ENCODE assay signal across 26 cellular contexts in genomic region chr22:26769663-26770062, GRCh38.
"Had no signal": no experiment of that assay in that cellular context is flagged by ENCODE, and none has a peak within 500 bp of the region (broad histone marks: within the 10 kb centered on the region; RNA-seq: fewer than 3 reads in every experiment).

No MANE protein-coding gene starts in this region.

- H3K4me1 ChIP-seq: testis, transverse colon had no signal

- H3K36me3 ChIP-seq: adrenal gland, neutrophil, ovary, transverse colon had no signal

- H3K9me3 ChIP-seq: adrenal gland, neutrophil, ovary, testis, transverse colon had no signal

- ATAC-seq: activated naive CD4-positive, alpha-beta T cell treated with anti-CD3 and anti-CD28 coated beads, Interleukin-2, amount 50 U/mL, for 72 hours; esophagus mucosa; left ventricle myocardium superior; sciatic nerve; stimulated activated memory B cell treated with anti-CD40 and anti-IgM and Interleukin-4, amounts not matched to agents 10 μg/mL and 1 μg/mL and 100 μg/mL, for 72 hours had no signal

- H3K27ac ChIP-seq: neutrophil, ovary, skin epidermis, testis, transverse colon had no signal

- H3K4me3 ChIP-seq: adrenal gland, ovary, skin epidermis, testis, transverse colon had no signal

- H3K27me3 ChIP-seq: adrenal gland, neutrophil, ovary, testis, transverse colon had no signal

- FAIRE-seq: keratinocyte had no signal

- DNase-seq: activated B cell treated with CpG ODN at 0.5 μM for 24 hours; activated CD4-positive, alpha-beta T cell treated with anti-CD3 and anti-CD28 coated beads, Interleukin-2, amount 50 U/mL, for 4 hours; activated CD8-positive, alpha-beta memory T cell treated with anti-CD3 and anti-CD28 coated beads, Interleukin-2, amount 50 U/mL, for 4 hours; activated gamma-delta T cell treated with Interleukin-2 at 50 U/mL for 16 hours; activated T-cell treated with anti-CD3 and anti-CD28 coated beads, Interleukin-2, amount 50 U/mL, for 1 hour; adrenal gland; central memory CD4-positive, alpha-beta T cell; endodermal cell; foreskin fibroblast; head of caudate nucleus; hippocampal formation; left cardiac atrium; left ventricle myocardium superior; ovary; retina; stimulated activated CD4-positive, alpha-beta T cell treated with anti-CD3 and anti-CD28 coated beads, Interleukin-12 subunit alpha, Interleukin-12 subunit beta, amount 100 ng/mL, for 4 hours; stimulated activated CD4-positive, alpha-beta T cell treated with anti-CD3 and anti-CD28 coated beads, Interleukin-4, amount 100 ng/mL, for 1 hour; testis; transverse colon had no signal
